In genomic region chr20:48489046-48489463, GRCh38 we compare ENCODE assay signal across 22 cellular contexts.
DNase-seq lines count a peak whose midpoint lies in the region; ATAC-seq and TF ChIP-seq lines count a peak whose summit lies in the region.
"Had no signal": no experiment of that assay in that cellular context is flagged by ENCODE, and none has a peak within 500 bp of the region (broad histone marks: within the 10 kb centered on the region; RNA-seq: fewer than 3 reads in every experiment).

No MANE protein-coding gene starts in this region.

- H3K27me3 Mint-ChIP-seq in stimulated activated memory B cell treated with anti-CD40 and anti-IgM and Interleukin-4, amounts not matched to agents 10 μg/mL and 1 μg/mL and 100 μg/mL, for 72 hours, result peaks cover 41% of the 10 kb centered on the region

- H3K79me2 ChIP-seq in PC-3 (ENCODE audit: low read length), result no peaks in the 10 kb centered on the region

- no peaks in the 10 kb centered on the region for H3K9me3 Mint-ChIP-seq in stimulated activated memory B cell treated with anti-CD40 and anti-IgM and Interleukin-4, amounts not matched to agents 10 μg/mL and 1 μg/mL and 100 μg/mL, for 72 hours
- H3K9me3 Mint-ChIP-seq: activated naive CD4-positive, alpha-beta T cell treated with anti-CD3 and anti-CD28 coated beads, Interleukin-2, amount 50 U/mL, for 72 hours; CD4-positive, alpha-beta memory T cell; natural killer cell had no signal

- CTCF ChIA-PET in PC-3 (lab: Charles Lee), result no interaction called here

- POLR2A ChIA-PET in PC-3 (lab: Charles Lee; ENCODE audit: unreplicated experiment), result no interaction called here

- peak overlapping the region; percentile 68 for H3K4me3 Mint-ChIP-seq in stimulated activated memory B cell treated with anti-CD40 and anti-IgM and Interleukin-4, amounts not matched to agents 10 μg/mL and 1 μg/mL and 100 μg/mL, for 72 hours
- H3K4me3 Mint-ChIP-seq: CD4-positive, alpha-beta memory T cell; natural killer cell had no signal

- peak overlapping the region; percentile 72 for H3K27ac Mint-ChIP-seq in stimulated activated memory B cell treated with anti-CD40 and anti-IgM and Interleukin-4, amounts not matched to agents 10 μg/mL and 1 μg/mL and 100 μg/mL, for 72 hours
- H3K27ac Mint-ChIP-seq: activated naive CD4-positive, alpha-beta T cell treated with anti-CD3 and anti-CD28 coated beads, Interleukin-2, amount 50 U/mL, for 72 hours; CD4-positive, alpha-beta memory T cell; natural killer cell had no signal

- ATAC-seq in GM21717 (IDR thresholded peaks at IDR 0.05; ENCODE audit: unreplicated experiment) (peak; percentile 12), PC-3 (no peak), upper lobe of right lung (no peak), left lobe of liver (no peak)
- ATAC-seq in stimulated activated memory B cell treated with anti-CD40 and anti-IgM and Interleukin-4, amounts not matched to agents 10 μg/mL and 1 μg/mL and 100 μg/mL, for 72 hours, result peak; percentile 83
- ATAC-seq: natural killer cell; stimulated activated naive CD8-positive, alpha-beta T cell treated with anti-CD3 and anti-CD28 coated beads, Interleukin-15, Interleukin-2, amounts not matched to agents 100 U/mL and 50 U/mL, for 24 hours had no signal

- no peak overlapping the region; the same call in 1 of the 2 replicates for H3K9ac ChIP-seq in PC-3 (ENCODE audit: low read length)
- H3K9ac ChIP-seq: SK-N-SH had no signal

- H3K4me2 ChIP-seq in PC-3 (ENCODE audit: low read length), result peak overlapping the region; percentile 55
- H3K4me2 ChIP-seq: SK-N-SH had no signal

- H4K20me1 ChIP-seq in PC-3 (ENCODE audit: low read length), result no peaks in the 10 kb centered on the region

- peaks cover 41% of the 10 kb centered on the region for H3K4me1 Mint-ChIP-seq in stimulated activated memory B cell treated with anti-CD40 and anti-IgM and Interleukin-4, amounts not matched to agents 10 μg/mL and 1 μg/mL and 100 μg/mL, for 72 hours
- H3K4me1 Mint-ChIP-seq: CD4-positive, alpha-beta memory T cell; natural killer cell had no signal

- no peaks in the 10 kb centered on the region for H3K9me2 ChIP-seq in PC-3 (replicated peaks; ENCODE audit: low read length)
- H3K9me2 ChIP-seq: SK-N-SH had no signal

- H3K4me3 ChIP-seq in PC-3 (ENCODE audit: low read length) (no peak overlapping the region), upper lobe of right lung (no peak overlapping the region)
- H3K4me3 ChIP-seq: dorsolateral prefrontal cortex, esophagus squamous epithelium, prostate gland, upper lobe of left lung had no signal

- H3F3A ChIP-seq in PC-3 (ENCODE audit: low read length, unreplicated experiment), result no peaks in the 10 kb centered on the region

- H3K36me3 ChIP-seq in PC-3 (ENCODE audit: low read depth, low read length) (no peaks in the 10 kb centered on the region), upper lobe of right lung (no peaks in the 10 kb centered on the region)
- H3K36me3 ChIP-seq: brain microvascular endothelial cell, esophagus squamous epithelium, prostate gland, upper lobe of left lung had no signal

- H3K36me3 Mint-ChIP-seq in stimulated activated memory B cell treated with anti-CD40 and anti-IgM and Interleukin-4, amounts not matched to agents 10 μg/mL and 1 μg/mL and 100 μg/mL, for 72 hours, result no peaks in the 10 kb centered on the region
- H3K36me3 Mint-ChIP-seq: activated naive CD4-positive, alpha-beta T cell treated with anti-CD3 and anti-CD28 coated beads, Interleukin-2, amount 50 U/mL, for 72 hours; CD4-positive, alpha-beta memory T cell; natural killer cell had no signal

- peak overlapping the region; percentile 76 for H2AFZ ChIP-seq in PC-3 (ENCODE audit: low read length)

- TF ChIP-seq CTCF in PC-3 (conservative IDR thresholded peaks at IDR 0.05; ENCODE audit: low read depth, low read length) (no peak), upper lobe of right lung (IDR thresholded peaks at IDR 0.05) (no peak)

- H3K27me3 ChIP-seq in PC-3 (ENCODE audit: low read length), result no peaks in the 10 kb centered on the region
- peaks cover 15% of the 10 kb centered on the region for H3K27me3 ChIP-seq in upper lobe of right lung
- H3K27me3 ChIP-seq: brain microvascular endothelial cell, upper lobe of left lung had no signal

- no TSS peak for BruUV-seq in PC-3 (replicated peaks; lab: Mats Ljungman, UMichigan)

- intact Hi-C loops in PC-3 (cut with micrococcal nuclease) (no loop called here), upper lobe of right lung (cut with DNase I) (no loop called here)

- H3K27ac ChIP-seq in PC-3 (ENCODE audit: low read length) (no peak overlapping the region), upper lobe of right lung (no peak overlapping the region)
- H3K27ac ChIP-seq: brain microvascular endothelial cell, dorsolateral prefrontal cortex, esophagus squamous epithelium, prostate gland, upper lobe of left lung had no signal

- no peaks in the 10 kb centered on the region for H3K9me3 ChIP-seq in PC-3 (ENCODE audit: low read length)
- no peaks in the 10 kb centered on the region for H3K9me3 ChIP-seq in upper lobe of right lung
- H3K9me3 ChIP-seq: esophagus squamous epithelium, prostate gland, SK-N-SH, upper lobe of left lung had no signal

- peak; percentile 39 for DNase-seq in activated CD8-positive, alpha-beta memory T cell treated with anti-CD3 and anti-CD28 coated beads, Interleukin-2, amount 50 U/mL, for 48 hours
- no peak for DNase-seq in activated CD8-positive, alpha-beta memory T cell treated with anti-CD3 and anti-CD28 coated beads, Interleukin-2, amount 50 U/mL, for 4 hours
- DNase-seq in PC-3, result no peak
- DNase-seq in upper lobe of right lung, result no peak
- no peak for DNase-seq in AG08395 (ENCODE audit: low spot score)
- no peak for DNase-seq in left lobe of liver (ENCODE audit: low spot score)
- DNase-seq: activated CD4-positive, alpha-beta T cell treated with anti-CD3 and anti-CD28 coated beads for 48 hours; brain microvascular endothelial cell; CD4-positive, alpha-beta memory T cell; DND-41; esophagus squamous epithelium; natural killer cell; NCI-H1930; NCI-H510A treated with DMSO at 0.1 percent for 48 hours; stimulated activated naive CD8-positive, alpha-beta T cell treated with anti-CD3 and anti-CD28 coated beads, Interleukin-15, Interleukin-2, amounts not matched to agents 100 U/mL and 50 U/mL, for 24 hours had no signal

- H3K4me1 ChIP-seq in PC-3 (ENCODE audit: insufficient read depth, low read length), result peaks cover 41% of the 10 kb centered on the region
- no peaks in the 10 kb centered on the region for H3K4me1 ChIP-seq in upper lobe of right lung
- H3K4me1 ChIP-seq: prostate gland, upper lobe of left lung had no signal

Comparison
In these comparisons a context has a peak if more than half of its experiments do, and no peak if none do; other contexts are left out.
1. ATAC-seq: peak in GM21717 (single experiment) and stimulated activated memory B cell treated with anti-CD40 and anti-IgM and Interleukin-4, amounts not matched to agents 10 μg/mL and 1 μg/mL and 100 μg/mL, for 72 hours (single experiment); none in PC-3 (single experiment), upper lobe of right lung (single experiment) and left lobe of liver (single experiment).